In genomic region chr5:122761115-122761514, GRCh38 we compare ENCODE assay signal across 29 cellular contexts.
"Had no signal": no experiment of that assay in that cellular context is flagged by ENCODE, and none has a peak within 500 bp of the region (broad histone marks: within the 10 kb centered on the region; RNA-seq: fewer than 3 reads in every experiment).

No MANE protein-coding gene starts in this region.

- H3K27ac ChIP-seq: adrenal gland, RWPE1, SJCRH30, WERI-Rb-1 had no signal

- H3K4me1 ChIP-seq: adrenal gland, SJCRH30 had no signal

- H3K27me3 ChIP-seq: adrenal gland, SJCRH30 had no signal

- FAIRE-seq: colon, TTC549 had no signal

- H3K36me3 ChIP-seq: adrenal gland, SJCRH30, WERI-Rb-1 had no signal

- H3K4me3 ChIP-seq: adrenal gland, SJCRH30 had no signal

- H3K9me3 ChIP-seq: adrenal gland, SJCRH30 had no signal

- DNase-seq: activated CD4-positive, alpha-beta T cell treated with anti-CD3 and anti-CD28 coated beads for 4 hours; activated CD8-positive, alpha-beta memory T cell treated with anti-CD3 and anti-CD28 coated beads, Interleukin-2, amount 50 U/mL, for 4 hours; activated CD8-positive, alpha-beta T cell treated with anti-CD3 and anti-CD28 coated beads for 36 hours; activated naive CD4-positive, alpha-beta T cell treated with anti-CD3 and anti-CD28 coated beads, Interleukin-2, amount 50 U/mL, for 16 hours; activated naive CD8-positive, alpha-beta T cell treated with anti-CD3 and anti-CD28 coated beads, Interleukin-2, amount 10 ng/mL, durations not matched to agents 7 days and 5 days; activated T-cell treated with anti-CD3 and anti-CD28 coated beads, Interleukin-2, amount 50 U/mL, for 72 hours; adrenal gland; anterior cingulate cortex; cerebellar nuclear complex; MV-4-11; NCI-H1092 treated with DMSO at 0.1 percent for 48 hours; NCI-H1417 treated with DMSO at 0.1 percent for 48 hours; NCI-H1694; NCI-H2029; NCI-H2107; NCI-H2171 treated with DMSO at 0.1 percent for 48 hours; NCI-H226; NCI-H526; NCI-H774; Right ventricle myocardium superior; SJCRH30; T-helper 17 cell; T1000; WERI-Rb-1 had no signal

- ATAC-seq: activated CD8-positive, alpha-beta T cell treated with anti-CD3 and anti-CD28 coated beads for 36 hours; Panc1; SK-N-SH treated with all-trans-retinoic acid at 6 μM for 48 hours; T-helper 17 cell had no signal
